14 cellular contexts compared by ENCODE assay signal in the genomic region with DNA sequence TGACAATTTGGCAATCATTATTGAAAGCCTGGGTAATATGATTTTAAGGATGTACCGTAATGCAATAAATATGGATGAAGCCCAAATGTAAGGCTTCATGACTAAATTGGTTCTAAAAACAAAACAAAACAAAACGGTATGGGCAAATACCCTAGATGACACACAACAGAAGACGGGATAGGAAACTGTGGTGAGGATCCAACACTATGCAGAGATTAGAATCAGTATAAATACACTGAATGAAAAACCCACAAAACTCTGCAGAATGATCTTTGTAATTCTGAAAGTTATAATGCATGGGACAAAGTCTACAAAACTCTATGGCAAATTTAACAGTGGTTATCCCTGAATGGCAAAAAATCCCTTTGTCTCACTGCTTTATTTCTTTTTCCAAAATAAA. TPM values are rescaled to one million over a fixed set of nuclear protein-coding genes. Genes with fewer than 3 reads are reported as not detected.
A peak's percentile ranks its signal among the peaks of the same experiment; 100 is the strongest.
DNase-seq lines count a peak whose midpoint lies in the region; TF ChIP-seq lines count a peak whose summit lies in the region.
"Had no signal": no experiment of that assay in that cellular context is flagged by ENCODE, and none has a peak within 500 bp of the region (broad histone marks: within the 10 kb centered on the region; RNA-seq: fewer than 3 reads in every experiment).

No MANE protein-coding gene starts in this region.

- H3K4me1 Mint-ChIP-seq in activated CD4-positive, alpha-beta T cell treated with anti-CD3 and anti-CD28 coated beads, Interleukin-2, amount 10 ng/mL, durations not matched to agents 24 days and 14 days = peaks cover 25% of the 10 kb centered on the region
- peaks cover 14% of the 10 kb centered on the region for H3K4me1 Mint-ChIP-seq in mesothelial cell of epicardium
- H3K4me1 Mint-ChIP-seq: GM23338 had no signal

- H3K36me3 Mint-ChIP-seq in activated CD4-positive, alpha-beta T cell treated with anti-CD3 and anti-CD28 coated beads, Interleukin-2, amount 10 ng/mL, durations not matched to agents 24 days and 14 days (ENCODE audit: low read depth) = no peaks in the 10 kb centered on the region
- H3K36me3 Mint-ChIP-seq in mesothelial cell of epicardium = peaks cover 10% of the 10 kb centered on the region

- H3K27ac Mint-ChIP-seq in activated CD4-positive, alpha-beta T cell treated with anti-CD3 and anti-CD28 coated beads, Interleukin-2, amount 10 ng/mL, durations not matched to agents 24 days and 14 days = peak overlapping the region; percentile 78
- H3K27ac Mint-ChIP-seq in mesothelial cell of epicardium = peak overlapping the region; percentile 18
- H3K27ac Mint-ChIP-seq: GM23338 had no signal

- peak overlapping the region; percentile 54 for H3K4me3 Mint-ChIP-seq in activated CD4-positive, alpha-beta T cell treated with anti-CD3 and anti-CD28 coated beads, Interleukin-2, amount 10 ng/mL, durations not matched to agents 24 days and 14 days
- H3K4me3 Mint-ChIP-seq in mesothelial cell of epicardium = no peak overlapping the region
- H3K4me3 Mint-ChIP-seq: GM23338 had no signal

- no peaks in the 10 kb centered on the region for H3K9me3 Mint-ChIP-seq in activated CD4-positive, alpha-beta T cell treated with anti-CD3 and anti-CD28 coated beads, Interleukin-2, amount 10 ng/mL, durations not matched to agents 24 days and 14 days
- no peaks in the 10 kb centered on the region for H3K9me3 Mint-ChIP-seq in mesothelial cell of epicardium
- H3K9me3 Mint-ChIP-seq: GM23338 had no signal

- intact Hi-C loops in activated CD4-positive, alpha-beta T cell treated with anti-CD3 and anti-CD28 coated beads, Interleukin-2, amount 10 ng/mL, durations not matched to agents 24 days and 14 days (cut with micrococcal nuclease) = loop anchor here (1.0 to 5.0 kb wide), 12 partner anchors 9 to 659 kb away; partner anchors contain the start of genes CCDC126 and MALSU1
- intact Hi-C loops in posterior vena cava (cut with DNase I) = no loop called here

- H3K27me3 Mint-ChIP-seq in activated CD4-positive, alpha-beta T cell treated with anti-CD3 and anti-CD28 coated beads, Interleukin-2, amount 10 ng/mL, durations not matched to agents 24 days and 14 days = peaks cover 19% of the 10 kb centered on the region
- no peaks in the 10 kb centered on the region for H3K27me3 Mint-ChIP-seq in mesothelial cell of epicardium (ENCODE audit: low read depth)

- no peak for TF ChIP-seq CTCF in mesothelial cell of epicardium (IDR thresholded peaks at IDR 0.05; ENCODE audit: unreplicated experiment)

- DNase-seq in activated CD4-positive, alpha-beta T cell treated with anti-CD3 and anti-CD28 coated beads, Interleukin-2, amount 10 ng/mL, durations not matched to agents 24 days and 14 days = peak; percentile 80
- no peak for DNase-seq in activated CD4-positive, alpha-beta T cell treated with anti-CD3 and anti-CD28 coated beads for 48 hours
- DNase-seq in LHCN-M2 (ENCODE audit: low read depth) (peak; percentile 42), amniotic epithelial cell (ENCODE audit: low read depth) (peak; percentile 65), mesothelial cell of epicardium (ENCODE audit: low spot score in 2 of 2, unreplicated experiment in 2 of 2) (no peak), posterior vena cava (ENCODE audit: low spot score) (no peak), DMS114 treated with DMSO at 0.1 percent for 48 hours (lab: John Stamatoyannopoulos, UW; ENCODE audit: unreplicated experiment) (no peak), NCI-H1694 treated with DMSO at 0.1 percent for 48 hours (lab: John Stamatoyannopoulos, UW) (no peak)
- DNase-seq: colonic mucosa, DMS 273 treated with DMSO at 0.1 percent for 48 hours, MG63, NCI-H2171, psoas muscle had no signal

RNA-seq across cellular contexts. Expression of gene MALSU1, which starts 57.6 kb away (rescaled TPM):
- 92.8 and 98.8 TPM in 2 replicates for total RNA-seq in activated CD4-positive, alpha-beta T cell treated with anti-CD3 and anti-CD28 coated beads, Interleukin-2, amount 10 ng/mL, durations not matched to agents 24 days and 14 days
- total RNA-seq in LHCN-M2 (2014; rRNA removed) = 72.8 and 76.8 TPM in 2 replicates
- polyA plus RNA-seq in LHCN-M2 (2012) = 102 TPM
- 43.3 to 47.1 TPM (median 44.9 TPM) in 3 replicates for total RNA-seq in mesothelial cell of epicardium
- total RNA-seq in posterior vena cava = 10 to 100 TPM; 37.4 to 42.0 TPM

Comparison
In these comparisons a context has a peak if more than half of its experiments do, and no peak if none do; other contexts are left out.
1. DNase-seq: peak in activated CD4-positive, alpha-beta T cell treated with anti-CD3 and anti-CD28 coated beads, Interleukin-2, amount 10 ng/mL, durations not matched to agents 24 days and 14 days (single experiment), LHCN-M2 (single experiment) and amniotic epithelial cell (single experiment); none in activated CD4-positive, alpha-beta T cell treated with anti-CD3 and anti-CD28 coated beads for 48 hours (single experiment), mesothelial cell of epicardium (0 of 2), posterior vena cava (single experiment), DMS114 treated with DMSO at 0.1 percent for 48 hours (single experiment) and NCI-H1694 treated with DMSO at 0.1 percent for 48 hours (single experiment).